In genomic region chr18:23994361-23994902, GRCh38 we compare ENCODE assay signal across 9 cellular contexts. TPM values are rescaled to one million over a fixed set of nuclear protein-coding genes. Genes with fewer than 3 reads are reported as not detected.
DNase-seq lines count a peak whose midpoint lies in the region; ATAC-seq and TF ChIP-seq lines count a peak whose summit lies in the region.
"Had no signal": no experiment of that assay in that cellular context is flagged by ENCODE, and none has a peak within 500 bp of the region (broad histone marks: within the 10 kb centered on the region; RNA-seq: fewer than 3 reads in every experiment).

No MANE protein-coding gene starts in this region.

- peak; percentile 27 for DNase-seq in activated CD4-positive, alpha-beta T cell treated with anti-CD3 and anti-CD28 coated beads for 36 hours
- DNase-seq in activated CD4-positive, alpha-beta T cell treated with anti-CD3 and anti-CD28 coated beads, Interleukin-2, amount 10 ng/mL, durations not matched to agents 7 days and 5 days: no peak
- DNase-seq in NCI-H1048 (lab: John Stamatoyannopoulos, UW): peak; percentile 76
- DNase-seq in T follicular helper cell (ENCODE audit: low read depth): peak; percentile 36
- peak; percentile 96 for DNase-seq in fibroblast of the aortic adventitia (ENCODE audit: low read depth)
- no peak for DNase-seq in activated gamma-delta T cell (lab: John Stamatoyannopoulos, UW)
- DNase-seq in GM13976 (ENCODE audit: low spot score): no peak

- H3K4me1 Mint-ChIP-seq in activated CD4-positive, alpha-beta T cell treated with anti-CD3 and anti-CD28 coated beads for 36 hours: peaks cover 45% of the 10 kb centered on the region
- H3K4me1 Mint-ChIP-seq in activated CD4-positive, alpha-beta T cell treated with anti-CD3 and anti-CD28 coated beads, Interleukin-2, amount 10 ng/mL, durations not matched to agents 7 days and 5 days: peaks cover 39% of the 10 kb centered on the region
- H3K4me1 Mint-ChIP-seq in stimulated activated memory B cell treated with anti-CD40 and anti-IgM and Interleukin-4, amounts not matched to agents 10 μg/mL and 1 μg/mL and 100 μg/mL, for 72 hours: peaks cover 14% of the 10 kb centered on the region

- no peak overlapping the region for H3K27ac Mint-ChIP-seq in activated CD4-positive, alpha-beta T cell treated with anti-CD3 and anti-CD28 coated beads for 36 hours
- H3K27ac Mint-ChIP-seq in activated CD4-positive, alpha-beta T cell treated with anti-CD3 and anti-CD28 coated beads, Interleukin-2, amount 10 ng/mL, durations not matched to agents 7 days and 5 days: no peak overlapping the region
- no peak overlapping the region for H3K27ac Mint-ChIP-seq in stimulated activated memory B cell treated with anti-CD40 and anti-IgM and Interleukin-4, amounts not matched to agents 10 μg/mL and 1 μg/mL and 100 μg/mL, for 72 hours

- intact Hi-C loops in activated CD4-positive, alpha-beta T cell treated with anti-CD3 and anti-CD28 coated beads for 36 hours (cut with DNase I, micrococcal nuclease): no loop called here

- H3K4me3 Mint-ChIP-seq in activated CD4-positive, alpha-beta T cell treated with anti-CD3 and anti-CD28 coated beads for 36 hours: no peak overlapping the region
- H3K4me3 Mint-ChIP-seq in activated CD4-positive, alpha-beta T cell treated with anti-CD3 and anti-CD28 coated beads, Interleukin-2, amount 10 ng/mL, durations not matched to agents 7 days and 5 days: no peak overlapping the region
- peak overlapping the region; percentile 5 for H3K4me3 Mint-ChIP-seq in stimulated activated memory B cell treated with anti-CD40 and anti-IgM and Interleukin-4, amounts not matched to agents 10 μg/mL and 1 μg/mL and 100 μg/mL, for 72 hours

- no peaks in the 10 kb centered on the region for H3K36me3 Mint-ChIP-seq in activated CD4-positive, alpha-beta T cell treated with anti-CD3 and anti-CD28 coated beads for 36 hours (ENCODE audit: low read depth)
- H3K36me3 Mint-ChIP-seq in activated CD4-positive, alpha-beta T cell treated with anti-CD3 and anti-CD28 coated beads, Interleukin-2, amount 10 ng/mL, durations not matched to agents 7 days and 5 days (ENCODE audit: low read depth): peaks cover 9% of the 10 kb centered on the region
- no peaks in the 10 kb centered on the region for H3K36me3 Mint-ChIP-seq in stimulated activated memory B cell treated with anti-CD40 and anti-IgM and Interleukin-4, amounts not matched to agents 10 μg/mL and 1 μg/mL and 100 μg/mL, for 72 hours

- CTCF ChIA-PET in activated CD4-positive, alpha-beta T cell treated with anti-CD3 and anti-CD28 coated beads for 36 hours (lab: Charles Lee): interaction anchor here (1.7 kb wide), 1 partner anchor 12 kb away, joined by 5 read pairs; no protein-coding TSS in a partner anchor
- CTCF ChIA-PET in activated CD4-positive, alpha-beta T cell treated with anti-CD3 and anti-CD28 coated beads, Interleukin-2, amount 10 ng/mL, durations not matched to agents 7 days and 5 days (lab: Charles Lee): interaction anchor here (0.6 to 1.9 kb wide), 2 partner anchors 17 to 74 kb away, joined by 3 to 12 read pairs; no protein-coding TSS in a partner anchor

- no peak for TF ChIP-seq CTCF in fibroblast of the aortic adventitia (IDR thresholded peaks at IDR 0.05; ENCODE audit: insufficient read depth, low read length)
- no peak for TF ChIP-seq CTCF in GM13976 (IDR thresholded peaks at IDR 0.05; ENCODE audit: borderline replicate concordance, control extremely low read depth, extremely low read depth, insufficient read depth, missing control alignments)

- ATAC-seq in activated CD4-positive, alpha-beta T cell treated with anti-CD3 and anti-CD28 coated beads for 36 hours: no peak
- ATAC-seq in stimulated activated memory B cell treated with anti-CD40 and anti-IgM and Interleukin-4, amounts not matched to agents 10 μg/mL and 1 μg/mL and 100 μg/mL, for 72 hours: peak; percentile 55

- H3K9me3 Mint-ChIP-seq in activated CD4-positive, alpha-beta T cell treated with anti-CD3 and anti-CD28 coated beads for 36 hours (ENCODE audit: low read depth): no peaks in the 10 kb centered on the region
- no peaks in the 10 kb centered on the region for H3K9me3 Mint-ChIP-seq in activated CD4-positive, alpha-beta T cell treated with anti-CD3 and anti-CD28 coated beads, Interleukin-2, amount 10 ng/mL, durations not matched to agents 7 days and 5 days
- H3K9me3 Mint-ChIP-seq in stimulated activated memory B cell treated with anti-CD40 and anti-IgM and Interleukin-4, amounts not matched to agents 10 μg/mL and 1 μg/mL and 100 μg/mL, for 72 hours: no peaks in the 10 kb centered on the region

- H3K27me3 Mint-ChIP-seq in activated CD4-positive, alpha-beta T cell treated with anti-CD3 and anti-CD28 coated beads for 36 hours: peaks cover 2% of the 10 kb centered on the region
- no peaks in the 10 kb centered on the region for H3K27me3 Mint-ChIP-seq in activated CD4-positive, alpha-beta T cell treated with anti-CD3 and anti-CD28 coated beads, Interleukin-2, amount 10 ng/mL, durations not matched to agents 7 days and 5 days
- H3K27me3 Mint-ChIP-seq in stimulated activated memory B cell treated with anti-CD40 and anti-IgM and Interleukin-4, amounts not matched to agents 10 μg/mL and 1 μg/mL and 100 μg/mL, for 72 hours: no peaks in the 10 kb centered on the region

- peak overlapping the region; percentile 20 for H3K4me3 ChIP-seq in fibroblast of the aortic adventitia (ENCODE audit: low read depth, low read length)
- H3K4me3 ChIP-seq: BLaER1 treated with 17β-estradiol and CSF1 and Interleukin-3, amounts not matched to agents 10 nM and 100 nM had no signal

- POLR2A ChIA-PET in activated CD4-positive, alpha-beta T cell treated with anti-CD3 and anti-CD28 coated beads for 36 hours (lab: Charles Lee): no interaction called here
- POLR2A ChIA-PET in activated CD4-positive, alpha-beta T cell treated with anti-CD3 and anti-CD28 coated beads, Interleukin-2, amount 10 ng/mL, durations not matched to agents 7 days and 5 days (lab: Charles Lee): no interaction called here

- in situ Hi-C loops in GM13976 (cut with MboI; ENCODE audit: low sequenced_read_pairs, unreplicated experiment): no loop called here

RNA-seq across cellular contexts. Expression of gene TTC39C, which starts 20.1 kb away (rescaled TPM):
- 10 to 100 TPM; 22.2 to 28.6 TPM for total RNA-seq in activated CD4-positive, alpha-beta T cell treated with anti-CD3 and anti-CD28 coated beads for 36 hours
- 10 to 100 TPM; 93.0 to 93.5 TPM for total RNA-seq in activated CD4-positive, alpha-beta T cell treated with anti-CD3 and anti-CD28 coated beads, Interleukin-2, amount 10 ng/mL, durations not matched to agents 7 days and 5 days
- total RNA-seq in fibroblast of the aortic adventitia (ENCODE audit: low replicate concordance): 51.8 and 59.4 TPM in 2 replicates

Comparison
In these comparisons a context has a peak if more than half of its experiments do, and no peak if none do; other contexts are left out.
1. DNase-seq: peak in activated CD4-positive, alpha-beta T cell treated with anti-CD3 and anti-CD28 coated beads for 36 hours (single experiment), NCI-H1048 (single experiment), T follicular helper cell (single experiment) and fibroblast of the aortic adventitia (single experiment); none in activated CD4-positive, alpha-beta T cell treated with anti-CD3 and anti-CD28 coated beads, Interleukin-2, amount 10 ng/mL, durations not matched to agents 7 days and 5 days (single experiment), activated gamma-delta T cell (single experiment) and GM13976 (single experiment).